18 cellular contexts compared by ENCODE assay signal in the genomic region with DNA sequence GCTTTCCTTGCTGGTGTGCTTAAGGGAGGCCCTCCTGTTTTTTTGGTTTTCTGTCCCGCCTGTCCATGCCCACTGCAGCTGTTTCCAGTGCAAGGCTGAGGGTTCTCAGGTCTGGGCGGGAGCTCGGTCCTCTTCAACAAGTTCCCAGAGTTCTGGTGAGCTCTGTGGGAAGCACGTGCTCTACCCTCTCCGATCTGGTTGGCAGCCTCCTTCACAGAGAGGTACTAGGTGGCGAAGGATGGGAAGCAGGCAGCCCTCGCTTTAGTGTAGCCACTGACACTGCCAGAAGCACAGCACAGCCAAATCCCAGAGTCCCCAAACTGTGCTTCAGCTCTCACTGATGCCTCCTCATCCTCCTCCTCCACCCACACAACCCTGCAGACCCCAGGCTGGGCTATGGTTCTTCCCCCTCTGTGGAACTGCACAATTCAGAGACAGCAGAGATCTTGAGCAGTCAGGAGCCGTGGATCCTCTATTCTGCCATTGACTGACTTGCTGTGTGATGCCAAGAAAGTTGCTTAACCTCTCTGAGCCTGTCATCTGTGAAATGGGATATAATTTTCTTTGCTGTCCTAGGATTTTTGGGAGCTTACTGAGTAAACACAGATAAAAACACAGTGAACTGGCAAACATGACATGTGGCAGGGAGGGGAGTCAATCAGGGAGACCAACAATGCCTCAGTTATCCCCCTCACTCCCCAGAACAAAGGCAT. TPM values are rescaled to one million over a fixed set of nuclear protein-coding genes. Genes with fewer than 3 reads are reported as not detected.
"Had no signal": no experiment of that assay in that cellular context is flagged by ENCODE, and none has a peak within 500 bp of the region (broad histone marks: within the 10 kb centered on the region; RNA-seq: fewer than 3 reads in every experiment).

No MANE protein-coding gene starts in this region.

- H3K27me3 ChIP-seq: transverse colon had no signal

- H3K4me3 ChIP-seq: stomach, thoracic aorta, transverse colon had no signal

- H3K27ac ChIP-seq: foreskin keratinocyte, stomach, thoracic aorta, transverse colon had no signal

- H3K9me3 ChIP-seq: thoracic aorta, transverse colon had no signal

- DNase-seq: erythroblast; foreskin keratinocyte; hippocampal formation; left colon; mammary epithelial cell; naive thymus-derived CD8-positive, alpha-beta T cell; small intestine; stimulated activated CD4-positive, alpha-beta T cell treated with anti-CD3 and anti-CD28 coated beads, Interleukin-12 subunit alpha, Interleukin-12 subunit beta, amount 100 ng/mL, for 4 hours; stimulated activated naive CD4-positive, alpha-beta T cell; stomach; substantia nigra; transverse colon had no signal

- H3K4me1 ChIP-seq: foreskin keratinocyte, stomach, transverse colon had no signal

- ATAC-seq: left colon; naive thymus-derived CD8-positive, alpha-beta T cell had no signal

- H3K36me3 ChIP-seq: stomach, thoracic aorta, transverse colon had no signal

RNA-seq across cellular contexts. Expression of a gene that starts 10.5 kb away (rescaled TPM):
- total RNA-seq: endothelial cell of umbilical vein, foreskin keratinocyte, mammary epithelial cell, mesenteric fat pad, osteocyte, pulmonary artery endothelial cell, thoracic aorta, ureter had no signal
